Comparison of ENCODE assay signal across 36 cellular contexts in the genomic region with DNA sequence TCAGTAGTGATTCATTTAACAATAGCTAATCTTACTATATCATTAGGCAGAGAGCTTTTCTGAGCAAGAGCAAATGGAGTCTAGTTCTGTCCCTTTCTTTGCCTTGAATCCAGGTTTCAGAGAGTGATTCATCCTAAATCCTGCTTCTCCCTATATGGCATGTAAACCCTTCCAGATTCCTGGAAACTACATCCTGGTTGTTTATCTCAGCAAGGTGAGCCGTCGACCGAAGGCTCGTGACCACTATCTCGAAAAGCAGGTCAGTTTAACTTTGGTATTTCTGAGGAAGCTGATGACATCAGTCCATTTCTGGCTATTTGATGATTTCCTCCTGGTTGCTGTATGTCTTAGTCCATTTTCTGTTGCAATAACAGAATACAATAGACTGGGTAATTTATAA. TPM values are rescaled to one million over a fixed set of nuclear protein-coding genes. Genes with fewer than 3 reads are reported as not detected.
"Had no signal": no experiment of that assay in that cellular context is flagged by ENCODE, and none has a peak within 500 bp of the region (broad histone marks: within the 10 kb centered on the region; RNA-seq: fewer than 3 reads in every experiment).

No MANE protein-coding gene starts in this region.

- H3K27me3 Mint-ChIP-seq: activated CD4-positive, alpha-beta memory T cell treated with anti-CD3 and anti-CD28 coated beads for 36 hours; activated CD4-positive, alpha-beta T cell treated with anti-CD3 and anti-CD28 coated beads, Interleukin-2, amount 10 ng/mL, durations not matched to agents 24 days and 14 days; activated CD8-positive, alpha-beta T cell treated with anti-CD3 and anti-CD28 coated beads for 36 hours; activated naive CD8-positive, alpha-beta T cell treated with anti-CD3 and anti-CD28 coated beads for 36 hours; activated T-helper 17 cell treated with anti-CD3 and anti-CD28 coated beads, Interleukin-2, amount 50 U/mL, for 72 hours; T-cell had no signal

- H3K4me1 Mint-ChIP-seq: activated B cell treated with CpG ODN at 0.5 μM for 24 hours; activated CD4-positive, alpha-beta T cell treated with anti-CD3 and anti-CD28 coated beads, Interleukin-2, amount 10 ng/mL, durations not matched to agents 24 days and 14 days; activated naive CD8-positive, alpha-beta T cell treated with anti-CD3 and anti-CD28 coated beads for 36 hours; activated T-helper 17 cell treated with anti-CD3 and anti-CD28 coated beads, Interleukin-2, amount 50 U/mL, for 72 hours; central memory CD8-positive, alpha-beta T cell; T-cell; T-helper 17 cell had no signal

- H3K4me3 Mint-ChIP-seq: activated B cell treated with CpG ODN at 0.5 μM for 24 hours; activated CD4-positive, alpha-beta memory T cell treated with anti-CD3 and anti-CD28 coated beads for 36 hours; activated CD4-positive, alpha-beta T cell treated with anti-CD3 and anti-CD28 coated beads, Interleukin-2, amount 10 ng/mL, durations not matched to agents 24 days and 14 days; activated CD8-positive, alpha-beta T cell treated with anti-CD3 and anti-CD28 coated beads for 36 hours; activated naive CD4-positive, alpha-beta T cell treated with anti-CD3 and anti-CD28 coated beads for 36 hours; activated naive CD8-positive, alpha-beta T cell treated with anti-CD3 and anti-CD28 coated beads for 36 hours; activated T-cell treated with anti-CD3 and anti-CD28 coated beads, Interleukin-2, amount 50 U/mL, for 4 hours; activated T-cell treated with anti-CD3 and anti-CD28 coated beads, Interleukin-2, amount 50 U/mL, for 72 hours; activated T-helper 1 cell treated with anti-CD3 and anti-CD28 coated beads, Interleukin-12 subunit alpha, Interleukin-12 subunit beta, Interleukin-2, Interleukin-4 antibody, amounts not matched to agents 30 ng/mL and 10 ng/mL and 1 ng/mL, durations not matched to agents 14 hours and 24 hours and 36 hours; activated T-helper 17 cell treated with anti-CD3 and anti-CD28 coated beads, Interleukin-2, amount 50 U/mL, for 72 hours; central memory CD8-positive, alpha-beta T cell; T-cell; T-helper 17 cell had no signal

- H3K9me3 ChIP-seq: adrenal gland, body of pancreas, breast epithelium had no signal

- H3K36me3 Mint-ChIP-seq: activated CD4-positive, alpha-beta memory T cell treated with anti-CD3 and anti-CD28 coated beads for 36 hours; activated naive CD4-positive, alpha-beta T cell treated with anti-CD3 and anti-CD28 coated beads, Interleukin-2, amount 50 U/mL, for 72 hours; activated naive CD8-positive, alpha-beta T cell treated with anti-CD3 and anti-CD28 coated beads for 36 hours; T-cell had no signal

- H3K36me3 ChIP-seq: adrenal gland, brain microvascular endothelial cell, breast epithelium, cardiac muscle cell had no signal

- H3K27me3 ChIP-seq: adrenal gland, body of pancreas, brain microvascular endothelial cell, breast epithelium, cardiac muscle cell had no signal

- H3K9me3 Mint-ChIP-seq: activated B cell treated with CpG ODN at 0.5 μM for 24 hours; activated CD4-positive, alpha-beta memory T cell treated with anti-CD3 and anti-CD28 coated beads for 36 hours; activated CD4-positive, alpha-beta T cell treated with anti-CD3 and anti-CD28 coated beads, Interleukin-2, amount 10 ng/mL, durations not matched to agents 24 days and 14 days; activated CD8-positive, alpha-beta T cell treated with anti-CD3 and anti-CD28 coated beads for 36 hours; activated naive CD4-positive, alpha-beta T cell treated with anti-CD3 and anti-CD28 coated beads for 36 hours; activated naive CD4-positive, alpha-beta T cell treated with anti-CD3 and anti-CD28 coated beads, Interleukin-2, amount 50 U/mL, for 72 hours; activated naive CD8-positive, alpha-beta T cell treated with anti-CD3 and anti-CD28 coated beads for 36 hours; activated T-cell treated with anti-CD3 and anti-CD28 coated beads, Interleukin-2, amount 50 U/mL, for 4 hours; activated T-cell treated with anti-CD3 and anti-CD28 coated beads, Interleukin-2, amount 50 U/mL, for 72 hours; activated T-helper 1 cell treated with anti-CD3 and anti-CD28 coated beads, Interleukin-12 subunit alpha, Interleukin-12 subunit beta, Interleukin-2, Interleukin-4 antibody, amounts not matched to agents 30 ng/mL and 10 ng/mL and 1 ng/mL, durations not matched to agents 14 hours and 24 hours and 36 hours; activated T-helper 17 cell treated with anti-CD3 and anti-CD28 coated beads, Interleukin-2, amount 50 U/mL, for 72 hours; central memory CD8-positive, alpha-beta T cell; T-cell had no signal

- DNase-seq: activated B cell treated with CpG ODN at 0.5 μM for 24 hours; activated CD4-positive, alpha-beta memory T cell treated with anti-CD3 and anti-CD28 coated beads for 36 hours; activated CD4-positive, alpha-beta T cell treated with anti-CD3 and anti-CD28 coated beads for 4 hours; activated CD4-positive, alpha-beta T cell treated with anti-CD3 and anti-CD28 coated beads, Interleukin-2, amount 10 ng/mL, durations not matched to agents 24 days and 14 days; activated CD4-positive, alpha-beta T cell treated with anti-CD3 and anti-CD28 coated beads, Interleukin-2, amount 50 U/mL, for 1 hour; activated CD4-positive, alpha-beta T cell treated with anti-CD3 and anti-CD28 coated beads, Interleukin-2, amount 50 U/mL, for 4 hours; activated CD4-positive, CD25-positive, alpha-beta regulatory T cell treated with anti-CD3 and anti-CD28 coated beads, Interleukin-2, amount 50 U/mL, for 72 hours; activated CD8-positive, alpha-beta memory T cell treated with anti-CD3 and anti-CD28 coated beads, Interleukin-2, amount 50 U/mL, for 4 hours; activated CD8-positive, alpha-beta T cell treated with anti-CD3 and anti-CD28 coated beads for 36 hours; activated effector memory CD4-positive, alpha-beta T cell treated with anti-CD3 and anti-CD28 coated beads, Interleukin-2, amount 50 U/mL, for 16 hours; activated gamma-delta T cell treated with Interleukin-2 at 50 U/mL for 16 hours; activated naive CD4-positive, alpha-beta T cell; activated naive CD4-positive, alpha-beta T cell treated with anti-CD3 and anti-CD28 coated beads for 36 hours; activated naive CD4-positive, alpha-beta T cell treated with anti-CD3 and anti-CD28 coated beads, Interleukin-2, amount 50 U/mL, for 16 hours; activated naive CD8-positive, alpha-beta T cell treated with anti-CD3 and anti-CD28 coated beads for 36 hours; activated T-cell treated with anti-CD3 and anti-CD28 coated beads for 4 hours; activated T-cell treated with anti-CD3 and anti-CD28 coated beads, Interleukin-2, amount 50 U/mL, for 1 hour; activated T-cell treated with anti-CD3 and anti-CD28 coated beads, Interleukin-2, amount 50 U/mL, for 4 hours; activated T-cell treated with anti-CD3 and anti-CD28 coated beads, Interleukin-2, amount 50 U/mL, for 72 hours; adrenal gland; amniotic stem cell; aorta; body of pancreas; brain microvascular endothelial cell; caudate nucleus; T-cell; T-helper 17 cell had no signal

- H3K27ac ChIP-seq: adrenal gland, body of pancreas, brain microvascular endothelial cell, breast epithelium, cardiac muscle cell, VCaP had no signal

- H3K4me1 ChIP-seq: adrenal gland, body of pancreas, breast epithelium had no signal

- H3K27ac Mint-ChIP-seq: activated B cell treated with CpG ODN at 0.5 μM for 24 hours; activated CD4-positive, alpha-beta memory T cell treated with anti-CD3 and anti-CD28 coated beads for 36 hours; activated CD4-positive, alpha-beta T cell treated with anti-CD3 and anti-CD28 coated beads, Interleukin-2, amount 10 ng/mL, durations not matched to agents 24 days and 14 days; activated CD8-positive, alpha-beta T cell treated with anti-CD3 and anti-CD28 coated beads for 36 hours; activated naive CD4-positive, alpha-beta T cell treated with anti-CD3 and anti-CD28 coated beads for 36 hours; activated naive CD4-positive, alpha-beta T cell treated with anti-CD3 and anti-CD28 coated beads, Interleukin-2, amount 50 U/mL, for 72 hours; activated naive CD8-positive, alpha-beta T cell treated with anti-CD3 and anti-CD28 coated beads for 36 hours; activated T-cell treated with anti-CD3 and anti-CD28 coated beads, Interleukin-2, amount 50 U/mL, for 72 hours; activated T-helper 1 cell treated with anti-CD3 and anti-CD28 coated beads, Interleukin-12 subunit alpha, Interleukin-12 subunit beta, Interleukin-2, Interleukin-4 antibody, amounts not matched to agents 30 ng/mL and 10 ng/mL and 1 ng/mL, durations not matched to agents 14 hours and 24 hours and 36 hours; activated T-helper 17 cell treated with anti-CD3 and anti-CD28 coated beads, Interleukin-2, amount 50 U/mL, for 72 hours; T-cell; T-helper 17 cell had no signal

- H3K4me3 ChIP-seq: adrenal gland, body of pancreas, breast epithelium, cardiac muscle cell had no signal

RNA-seq across cellular contexts. Expression of gene ERVMER34-1, which starts 40.7 kb away (rescaled TPM):
- total RNA-seq: activated B cell treated with CpG ODN at 0.5 μM for 24 hours; T-cell; T-helper 1 cell treated with Interleukin-12 subunit alpha and Interleukin-12 subunit beta and Interleukin-4 antibody, amounts not matched to agents 30 ng/mL and 1 ng/mL, for 36 hours; T-helper 17 cell; T-helper 2 cell treated with Interferon-gamma antibody and Interleukin-4, amounts not matched to agents 100 ng/mL and 5 ng/mL, for 36 hours had no signal
